16 cellular contexts compared by ENCODE assay signal in genomic region chr6:18183736-18184135, GRCh38. TPM values are rescaled to one million over a fixed set of nuclear protein-coding genes. Genes with fewer than 3 reads are reported as not detected.
DNase-seq lines count a peak whose midpoint lies in the region; ATAC-seq and TF ChIP-seq lines count a peak whose summit lies in the region.
"Had no signal": no experiment of that assay in that cellular context is flagged by ENCODE, and none has a peak within 500 bp of the region (broad histone marks: within the 10 kb centered on the region; RNA-seq: fewer than 3 reads in every experiment).

No MANE protein-coding gene starts in this region.

- DNase-seq in IMR-90 (peak; percentile 27), cardiac fibroblast (ENCODE audit: low read depth in 2 of 2) (peak; percentile 4 to 40), fibroblast of peridontal ligament (ENCODE audit: extremely low read depth) (peak; percentile 59), SW 1271 (lab: John Stamatoyannopoulos, UW) (no peak), left lung (no peak)
- DNase-seq: AML-193, Caco-2, GM23248, NCI-H1092, NCI-H146, NCI-H2081 treated with DMSO at 0.1 percent for 48 hours, NCI-H524 had no signal

- H3K9me3 ChIP-seq in IMR-90 (ENCODE audit: control insufficient read depth, insufficient read depth, low read length) (no peaks in the 10 kb centered on the region), neutrophil (no peaks in the 10 kb centered on the region), left lung (no peaks in the 10 kb centered on the region)
- H3K9me3 ChIP-seq: Caco-2, SJSA1 had no signal

- H3K14ac ChIP-seq in IMR-90 (replicated peaks; ENCODE audit: low read depth, low read length): no peak overlapping the region

- H2BK5ac ChIP-seq in IMR-90 (ENCODE audit: low read depth, low read length, poor library complexity, severe bottlenecking): no peak overlapping the region

- H2AFZ ChIP-seq in IMR-90 (replicated peaks; ENCODE audit: low read length, poor library complexity): no peak overlapping the region
- H2AFZ ChIP-seq: GM23248 had no signal

- H3K18ac ChIP-seq in IMR-90 (ENCODE audit: low read depth, low read length): no peak overlapping the region

- no peak overlapping the region for H4K91ac ChIP-seq in IMR-90 (ENCODE audit: insufficient read depth, low read depth, low read length)

- H3K9ac ChIP-seq in IMR-90 (ENCODE audit: low read depth, low read length): no peak overlapping the region
- H3K9ac ChIP-seq: GM23248, KMS-11 had no signal

- H2AK9ac ChIP-seq in IMR-90 (replicated peaks; ENCODE audit: low read depth, low read length, poor library complexity): no peak overlapping the region

- H4K5ac ChIP-seq in IMR-90 (ENCODE audit: low read depth, low read length): no peak overlapping the region

- H3K9me1 ChIP-seq in IMR-90 (ENCODE audit: insufficient read depth, low read length): no peaks in the 10 kb centered on the region; the same call in 1 of the 2 replicates

- no peak overlapping the region for H3K56ac ChIP-seq in IMR-90 (ENCODE audit: extremely low read depth, insufficient read depth, low read length)

- H3K23ac ChIP-seq in IMR-90 (ENCODE audit: low read depth, low read length): no peak overlapping the region

- no peak for TF ChIP-seq POLR2A in IMR-90 (IDR thresholded peaks at IDR 0.05; ENCODE audit: low read depth, low read length)

- H3K27me3 ChIP-seq in IMR-90 (ENCODE audit: control insufficient read depth, insufficient read depth, low read length) (no peaks in the 10 kb centered on the region), neutrophil (no peaks in the 10 kb centered on the region), left lung (no peaks in the 10 kb centered on the region)
- H3K27me3 ChIP-seq: SJSA1 had no signal

- H3K4ac ChIP-seq in IMR-90 (ENCODE audit: low read depth, low read length): no peak overlapping the region

- no peak overlapping the region for H2BK120ac ChIP-seq in IMR-90 (ENCODE audit: low read depth, low read length)

- no peak overlapping the region for H4K8ac ChIP-seq in IMR-90 (ENCODE audit: low read depth in 2 of 2, low read length in 2 of 2)

- peaks cover 2% of the 10 kb centered on the region; the same call in 1 of the 2 replicates for H3K36me3 ChIP-seq in IMR-90 (ENCODE audit: control insufficient read depth, insufficient read depth, low read length)
- peaks cover 53% of the 10 kb centered on the region for H3K36me3 ChIP-seq in neutrophil
- peaks cover 0 to 6% of the 10 kb centered on the region in 2 donors for H3K36me3 ChIP-seq in left lung
- H3K36me3 ChIP-seq: SJSA1 had no signal

- no peak overlapping the region for H3K27ac ChIP-seq in IMR-90 (ENCODE audit: insufficient read depth, low read length)
- peak overlapping the region; percentile 38 for H3K27ac ChIP-seq in neutrophil
- H3K27ac ChIP-seq in left lung: no peak overlapping the region
- H3K27ac ChIP-seq: GM23248, KMS-11, SJSA1 had no signal

- no TSS peak for BruUV-seq in IMR-90 (replicated peaks; lab: Mats Ljungman, UMichigan)

- POLR2A ChIA-PET in IMR-90 (lab: Charles Lee; ENCODE audit: unreplicated experiment): no interaction called here

- no peak overlapping the region for H2BK20ac ChIP-seq in IMR-90 (ENCODE audit: low read depth, low read length)

- no peaks in the 10 kb centered on the region for H4K20me1 ChIP-seq in IMR-90 (ENCODE audit: insufficient read depth, low read length)

- intact Hi-C loops in IMR-90 (cut with micrococcal nuclease): no loop called here
- intact Hi-C loops in left lung (cut with DNase I): no loop called here

- TF ChIP-seq CTCF in IMR-90 (conservative IDR thresholded peaks at IDR 0.05; ENCODE audit: low read depth, low read length): no peak
- TF ChIP-seq CTCF in cardiac fibroblast (IDR thresholded peaks at IDR 0.05; ENCODE audit: low read depth, low read length): no peak
- TF ChIP-seq CTCF in neutrophil (IDR thresholded peaks at IDR 0.05): no peak
- TF ChIP-seq CTCF in left lung (IDR thresholded peaks at IDR 0.05): no peak

- no peak for TF ChIP-seq RAD21 in IMR-90 (IDR thresholded peaks at IDR 0.05; ENCODE audit: low read length)

- no peak overlapping the region for H2AK5ac ChIP-seq in IMR-90 (ENCODE audit: low read depth, low read length)

- H3K4me1 ChIP-seq in IMR-90 (ENCODE audit: control insufficient read depth, insufficient read depth, low read length) (no peaks in the 10 kb centered on the region), neutrophil (ENCODE audit: control insufficient read depth in 1 of 2, insufficient read depth in 1 of 2, low read depth in 1 of 2, low read length in 1 of 2) (peaks cover 27 to 30% of the 10 kb centered on the region in 2 experiments), left lung (peaks cover 4 to 33% of the 10 kb centered on the region in 2 donors)
- H3K4me1 ChIP-seq: Caco-2, SJSA1 had no signal

- CTCF ChIA-PET in IMR-90 (lab: Yijun Ruan, JAX): interaction anchor here (0.7 kb wide), 1 partner anchor 21 kb away, joined by 3 read pairs; no protein-coding TSS in a partner anchor

- in situ Hi-C loops in IMR-90 (cut with MboI; ENCODE audit: low sequenced_read_pairs): no loop called here

- ATAC-seq in IMR-90 (ENCODE audit: low read depth) (no peak), GM19397 (IDR thresholded peaks at IDR 0.05; ENCODE audit: unreplicated experiment) (no peak), left lung (no peak)

- dilution Hi-C loops in IMR-90 (cut with HindIII; ENCODE audit: low sequenced_read_pairs, unreplicated experiment): no loop called here

- no peaks in the 10 kb centered on the region for H3K79me1 ChIP-seq in IMR-90 (ENCODE audit: low read depth in 1 of 2, low read length in 2 of 2)

- H2BK15ac ChIP-seq in IMR-90 (ENCODE audit: low read depth, low read length): no peak overlapping the region

- WGBS in IMR-90 (ENCODE audit: extremely low coverage in 2 of 2, insufficient read length in 1 of 2), 2 experiments: 44% methylated on average over 3 of the region's 4 CpGs; no CpG with 5 or more reads in 1 of the 2 experiments

- H3K4me2 ChIP-seq in IMR-90 (ENCODE audit: low read depth, low read length): no peak overlapping the region
- H3K4me2 ChIP-seq: KMS-11 had no signal

- H3K4me3 ChIP-seq in IMR-90 (ENCODE audit: insufficient read depth, low read depth, low read length) (no peak overlapping the region), cardiac fibroblast (replicated peaks in 1 of 2; ENCODE audit: low read depth in 2 of 2, low read length in 2 of 2) (no peak overlapping the region), neutrophil (ENCODE audit: low read depth in 1 of 2, low read length in 1 of 2) (no peak overlapping the region), left lung (no peak overlapping the region)
- H3K4me3 ChIP-seq: GM23248, SJSA1 had no signal

TF ChIP-seq in IMR-90, 13 proteins besides CTCF, POLR2A, EP300 and RAD21:
- TF ChIP-seq RCOR1 (IDR thresholded peaks at IDR 0.05; ENCODE audit: insufficient replicate concordance, low read length) (no peak), FOS (IDR thresholded peaks at IDR 0.05; ENCODE audit: low read depth, low read length) (no peak), CHD1 (IDR thresholded peaks at IDR 0.05; ENCODE audit: low read depth, low read length) (no peak), CEBPB (IDR thresholded peaks at IDR 0.05; ENCODE audit: low read depth, low read length) (no peak), BHLHE40 (IDR thresholded peaks at IDR 0.05; ENCODE audit: low read depth, low read length) (no peak), RFX5 (IDR thresholded peaks at IDR 0.05; ENCODE audit: low read depth, low read length) (no peak), ELK1 (IDR thresholded peaks at IDR 0.05; ENCODE audit: borderline replicate concordance, low read depth, low read length) (no peak), MXI1 (IDR thresholded peaks at IDR 0.05; ENCODE audit: borderline replicate concordance, low read depth, low read length) (no peak), NFE2L2 (IDR thresholded peaks at IDR 0.05; ENCODE audit: low read depth, low read length) (no peak), USF2 (IDR thresholded peaks at IDR 0.05; ENCODE audit: low read depth, low read length) (no peak), MAZ (IDR thresholded peaks at IDR 0.05; ENCODE audit: borderline replicate concordance, low read depth, low read length) (no peak), MAFK (IDR thresholded peaks at IDR 0.05; ENCODE audit: low read depth, low read length) (no peak)

RNA-seq across cellular contexts. Expression of gene KDM1B, which starts 28.5 kb away (rescaled TPM):
- total RNA-seq in IMR-90 (2012; rRNA removed) (16.7 and 16.9 TPM in 2 replicates), left lung (10 to 100 TPM; 22.7 to 23.5 TPM)
- polyA plus RNA-seq in IMR-90 (2012; rRNA removed): 9.8 and 13.2 TPM in 2 replicates
- 5.0 and 5.4 TPM in 2 replicates for polyA plus RNA-seq in IMR-90 (2012; cell fraction: cytosol; rRNA removed)
- 2.5 and 6.6 TPM in 2 replicates for polyA plus RNA-seq in IMR-90 (2012; cell fraction: nucleus; rRNA removed; ENCODE audit: low replicate concordance)

RNA-seq across cellular contexts. Expression of gene TPMT, which starts 28.9 kb away (rescaled TPM):
- total RNA-seq in IMR-90 (2012; rRNA removed) (10.8 and 22.2 TPM in 2 replicates), left lung (10 to 100 TPM; 12.8 to 14.7 TPM)
- 11.3 and 14.1 TPM in 2 replicates for polyA plus RNA-seq in IMR-90 (2012; rRNA removed)
- polyA plus RNA-seq in IMR-90 (2012; cell fraction: cytosol; rRNA removed): 2.7 and 4.9 TPM in 2 replicates
- polyA plus RNA-seq in IMR-90 (2012; cell fraction: nucleus; rRNA removed; ENCODE audit: low replicate concordance): 0.97 and 4.4 TPM in 2 replicates

Comparison
In these comparisons a context has a peak if more than half of its experiments do, and no peak if none do; other contexts are left out.
1. DNase-seq: peak in IMR-90 (single experiment), cardiac fibroblast (2 of 2) and fibroblast of peridontal ligament (single experiment); none in SW 1271 (0 of 2) and left lung (0 of 2).